18 cellular contexts compared by ENCODE assay signal in genomic region chr4:7048642-7049041, GRCh38. TPM values are rescaled to one million over a fixed set of nuclear protein-coding genes. Genes with fewer than 3 reads are reported as not detected.
DNase-seq lines count a peak whose midpoint lies in the region; ATAC-seq and TF ChIP-seq lines count a peak whose summit lies in the region.
"Had no signal": no experiment of that assay in that cellular context is flagged by ENCODE, and none has a peak within 500 bp of the region (broad histone marks: within the 10 kb centered on the region; RNA-seq: fewer than 3 reads in every experiment).

No MANE protein-coding gene starts in this region.

- H3K27me3 Mint-ChIP-seq in CD4-positive, CD25-positive, alpha-beta regulatory T cell, result no peaks in the 10 kb centered on the region
- H3K27me3 Mint-ChIP-seq in CD4-positive, alpha-beta memory T cell, result no peaks in the 10 kb centered on the region
- no peaks in the 10 kb centered on the region for H3K27me3 Mint-ChIP-seq in activated T-helper 17 cell treated with anti-CD3 and anti-CD28 coated beads, Interleukin-2, amount 50 U/mL, for 72 hours
- no peaks in the 10 kb centered on the region for H3K27me3 Mint-ChIP-seq in neural crest cell (ENCODE audit: low read depth)

- ATAC-seq in CD4-positive, CD25-positive, alpha-beta regulatory T cell (ENCODE audit: low read depth in 2 of 2), result no peak
- no peak for ATAC-seq in activated T-helper 17 cell treated with anti-CD3 and anti-CD28 coated beads, Interleukin-2, amount 50 U/mL, for 72 hours (replicated peaks)
- ATAC-seq in HG03520 (IDR thresholded peaks at IDR 0.05; ENCODE audit: unreplicated experiment), result no peak
- ATAC-seq: HepG2, K562 had no signal

- intact Hi-C loops in CD4-positive, alpha-beta memory T cell (cut with micrococcal nuclease), result no loop called here

- peaks cover 52% of the 10 kb centered on the region for H3K4me1 ChIP-seq in CD4-positive, CD25-positive, alpha-beta regulatory T cell (ENCODE audit: control insufficient read depth, insufficient read depth, low read length, poor library complexity, severe bottlenecking)
- H3K4me1 ChIP-seq in CD4-positive, alpha-beta memory T cell (ENCODE audit: insufficient read depth, low read length), result peaks cover 62% of the 10 kb centered on the region

- peak overlapping the region in 3 of 4 donors; percentile 38 to 75 (median 39) for H3K4me3 Mint-ChIP-seq in CD4-positive, CD25-positive, alpha-beta regulatory T cell
- peak overlapping the region in 3 of 8 donors; percentile 43 to 77 (median 69) for H3K4me3 Mint-ChIP-seq in CD4-positive, alpha-beta memory T cell
- no peak overlapping the region for H3K4me3 Mint-ChIP-seq in activated T-helper 17 cell treated with anti-CD3 and anti-CD28 coated beads, Interleukin-2, amount 50 U/mL, for 72 hours
- H3K4me3 Mint-ChIP-seq in neural crest cell, result peak overlapping the region; percentile 29

- no peak overlapping the region for H3K4me3 ChIP-seq in CD4-positive, CD25-positive, alpha-beta regulatory T cell (ENCODE audit: low read depth, low read length)
- H3K4me3 ChIP-seq in CD4-positive, alpha-beta memory T cell (ENCODE audit: low read length in 2 of 2), result no peak overlapping the region
- H3K4me3 ChIP-seq: K562, MG63, SK-N-MC had no signal

- peaks cover 5 to 76% (median 36%) of the 10 kb centered on the region in 4 donors for H3K4me1 Mint-ChIP-seq in CD4-positive, CD25-positive, alpha-beta regulatory T cell
- peaks cover 41 to 87% (median 57%) of the 10 kb centered on the region in 4 donors for H3K4me1 Mint-ChIP-seq in CD4-positive, alpha-beta memory T cell
- H3K4me1 Mint-ChIP-seq in activated T-helper 17 cell treated with anti-CD3 and anti-CD28 coated beads, Interleukin-2, amount 50 U/mL, for 72 hours, result peaks cover 29% of the 10 kb centered on the region
- H3K4me1 Mint-ChIP-seq in neural crest cell, result peaks cover 21% of the 10 kb centered on the region

- no peak for TF ChIP-seq CTCF in neural crest cell (conservative IDR thresholded peaks at IDR 0.05)

- no peak for DNase-seq in CD4-positive, CD25-positive, alpha-beta regulatory T cell
- no peak for DNase-seq in CD4-positive, alpha-beta memory T cell
- DNase-seq in neural crest cell (ENCODE audit: low read depth, low spot score), result no peak
- DNase-seq in stimulated activated naive CD4-positive, alpha-beta T cell treated with Interleukin-2 at 50 U/mL for 16 hours (lab: John Stamatoyannopoulos, UW), result no peak
- no peak for DNase-seq in DMS153 (lab: John Stamatoyannopoulos, UW)
- DNase-seq: DMS79, MG63, NCI-H1048, NCI-H1436, NCI-H1930, NCI-H510A, NCI-H748 treated with DMSO at 0.1 percent for 48 hours, SHP77 treated with DMSO at 0.1 percent for 48 hours had no signal

- H3K27ac ChIP-seq in CD4-positive, CD25-positive, alpha-beta regulatory T cell (ENCODE audit: insufficient read depth, low read length, poor library complexity, severe bottlenecking), result no peak overlapping the region
- no peak overlapping the region for H3K27ac ChIP-seq in CD4-positive, alpha-beta memory T cell (ENCODE audit: low read depth, low read length)
- H3K27ac ChIP-seq: SK-N-MC had no signal

- CTCF ChIA-PET in CD4-positive, alpha-beta memory T cell (lab: Charles Lee; ENCODE audit: partially characterized antibody), result interaction anchor here (11.3 kb wide), 1 partner anchor 19 kb away, joined by 76 read pairs; the partner anchor contains the start of gene GRPEL1

- peaks cover 17% of the 10 kb centered on the region for H3K36me3 Mint-ChIP-seq in CD4-positive, CD25-positive, alpha-beta regulatory T cell
- H3K36me3 Mint-ChIP-seq in CD4-positive, alpha-beta memory T cell, result peaks cover 4 to 35% of the 10 kb centered on the region in 2 donors
- peaks cover 5% of the 10 kb centered on the region for H3K36me3 Mint-ChIP-seq in activated T-helper 17 cell treated with anti-CD3 and anti-CD28 coated beads, Interleukin-2, amount 50 U/mL, for 72 hours (ENCODE audit: low read depth)
- H3K36me3 Mint-ChIP-seq in neural crest cell (ENCODE audit: low read depth), result no peaks in the 10 kb centered on the region

- H3K9me3 Mint-ChIP-seq in CD4-positive, CD25-positive, alpha-beta regulatory T cell, result no peaks in the 10 kb centered on the region
- H3K9me3 Mint-ChIP-seq in CD4-positive, alpha-beta memory T cell, result peaks cover 0 to 5% (median 0%) of the 10 kb centered on the region in 8 donors
- H3K9me3 Mint-ChIP-seq in activated T-helper 17 cell treated with anti-CD3 and anti-CD28 coated beads, Interleukin-2, amount 50 U/mL, for 72 hours, result no peaks in the 10 kb centered on the region
- no peaks in the 10 kb centered on the region for H3K9me3 Mint-ChIP-seq in neural crest cell

- H3K9me3 ChIP-seq in CD4-positive, CD25-positive, alpha-beta regulatory T cell (ENCODE audit: control insufficient read depth in 2 of 2, low read length in 2 of 2), result no peaks in the 10 kb centered on the region
- H3K9me3 ChIP-seq in CD4-positive, alpha-beta memory T cell (ENCODE audit: control insufficient read depth in 1 of 2, low read length in 2 of 2), result no peaks in the 10 kb centered on the region
- H3K9me3 ChIP-seq: MG63 had no signal

- H3K36me3 ChIP-seq in CD4-positive, CD25-positive, alpha-beta regulatory T cell (ENCODE audit: control insufficient read depth, insufficient read depth, low read length), result peaks cover 11% of the 10 kb centered on the region
- peaks cover under 1% of the 10 kb centered on the region for H3K36me3 ChIP-seq in CD4-positive, alpha-beta memory T cell (ENCODE audit: insufficient read depth, low read length)
- H3K36me3 ChIP-seq: MG63 had no signal

- POLR2A ChIA-PET in CD4-positive, alpha-beta memory T cell (lab: Charles Lee; ENCODE audit: partially characterized antibody), result interaction anchor here (8.7 kb wide), 1 partner anchor 19 kb away, joined by 231 read pairs; the partner anchor contains the start of gene GRPEL1

- H3K27ac Mint-ChIP-seq in CD4-positive, CD25-positive, alpha-beta regulatory T cell, result peak overlapping the region in 1 of 3 donors; percentile 49
- peak overlapping the region in 5 of 7 donors; percentile 46 to 84 (median 63) for H3K27ac Mint-ChIP-seq in CD4-positive, alpha-beta memory T cell
- peak overlapping the region; percentile 81 for H3K27ac Mint-ChIP-seq in activated T-helper 17 cell treated with anti-CD3 and anti-CD28 coated beads, Interleukin-2, amount 50 U/mL, for 72 hours
- H3K27ac Mint-ChIP-seq in neural crest cell (ENCODE audit: unreplicated experiment), result no peak overlapping the region

- H3K27me3 ChIP-seq in CD4-positive, CD25-positive, alpha-beta regulatory T cell (ENCODE audit: control insufficient read depth, insufficient read depth, low read length), result no peaks in the 10 kb centered on the region
- H3K27me3 ChIP-seq in CD4-positive, alpha-beta memory T cell (ENCODE audit: insufficient read depth, low read length), result no peaks in the 10 kb centered on the region
- H3K27me3 ChIP-seq: MG63 had no signal

RNA-seq across cellular contexts. Expression of gene TADA2B, which starts 5.5 kb away (rescaled TPM):
- 36.6 TPM for total RNA-seq in CD4-positive, CD25-positive, alpha-beta regulatory T cell
- 1 to 10 TPM; 3.0 to 3.9 (median 3.6) TPM for polyA plus RNA-seq in CD4-positive, CD25-positive, alpha-beta regulatory T cell
- 10 to 100 TPM; 46.4 to 49.0 TPM for total RNA-seq in CD4-positive, alpha-beta memory T cell
- 1 to 10 TPM; 2.8 to 4.7 TPM for polyA plus RNA-seq in CD4-positive, alpha-beta memory T cell
- total RNA-seq in activated T-helper 17 cell treated with anti-CD3 and anti-CD28 coated beads, Interleukin-2, amount 50 U/mL, for 72 hours, result 10 to 100 TPM in 1 of 2 donors, 1 to 10 TPM in 1; 8.5 to 13.0 TPM
- 18.6 and 19.2 TPM in 2 replicates for total RNA-seq in neural crest cell

RNA-seq across cellular contexts. Expression of gene GRPEL1, which starts 19.2 kb away (rescaled TPM):
- total RNA-seq in CD4-positive, CD25-positive, alpha-beta regulatory T cell, result 46.1 TPM
- polyA plus RNA-seq in CD4-positive, CD25-positive, alpha-beta regulatory T cell, result 10 to 100 TPM; 43.6 to 62.4 (median 53.2) TPM
- 10 to 100 TPM; 35.3 to 36.0 TPM for total RNA-seq in CD4-positive, alpha-beta memory T cell
- polyA plus RNA-seq in CD4-positive, alpha-beta memory T cell, result 10 to 100 TPM; 57.7 to 77.2 TPM
- 10 to 100 TPM; 56.3 to 92.5 TPM for total RNA-seq in activated T-helper 17 cell treated with anti-CD3 and anti-CD28 coated beads, Interleukin-2, amount 50 U/mL, for 72 hours
- 26.6 and 28.2 TPM in 2 replicates for total RNA-seq in neural crest cell
